ENCODE assay signal across 14 cellular contexts in the genomic region with DNA sequence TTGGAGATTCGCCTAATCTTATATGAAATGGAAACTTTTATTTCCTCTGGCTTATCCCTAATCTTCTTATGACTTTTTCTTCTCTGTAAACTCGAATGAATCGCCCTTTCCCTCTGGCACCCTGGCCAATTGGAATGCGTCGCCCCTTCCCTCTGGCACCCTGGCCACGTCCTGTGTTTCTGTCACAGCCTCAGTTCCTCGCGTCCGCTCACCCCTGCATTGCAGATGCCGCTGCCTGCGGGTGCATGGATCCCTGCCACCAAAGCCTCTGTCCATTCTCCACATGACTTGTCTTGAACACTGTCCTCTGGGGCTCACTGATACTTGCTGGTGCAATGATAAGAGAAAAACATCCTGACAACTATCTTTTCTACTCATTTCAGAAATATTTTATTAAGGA.
DNase-seq lines count a peak whose midpoint lies in the region; ATAC-seq and TF ChIP-seq lines count a peak whose summit lies in the region.
"Had no signal": no experiment of that assay in that cellular context is flagged by ENCODE, and none has a peak within 500 bp of the region (broad histone marks: within the 10 kb centered on the region; RNA-seq: fewer than 3 reads in every experiment).

No MANE protein-coding gene starts in this region.

- H3K27me3 Mint-ChIP-seq in central memory CD8-positive, alpha-beta T cell, result no peaks in the 10 kb centered on the region
- no peaks in the 10 kb centered on the region for H3K27me3 Mint-ChIP-seq in osteocyte (ENCODE audit: unreplicated experiment)
- H3K27me3 Mint-ChIP-seq: CD4-positive, CD25-positive, alpha-beta regulatory T cell had no signal

- no peaks in the 10 kb centered on the region for H4K20me1 ChIP-seq in osteoblast (ENCODE audit: insufficient read depth, low read length)

- peak overlapping the region; percentile 36 for H3K27ac Mint-ChIP-seq in central memory CD8-positive, alpha-beta T cell (ENCODE audit: low read depth)
- no peak overlapping the region for H3K27ac Mint-ChIP-seq in osteocyte (ENCODE audit: unreplicated experiment)
- H3K27ac Mint-ChIP-seq: CD4-positive, CD25-positive, alpha-beta regulatory T cell; CD8-positive, alpha-beta T cell had no signal

- H3K79me2 ChIP-seq in osteoblast (ENCODE audit: insufficient read depth, low read length), result no peaks in the 10 kb centered on the region

- H3K27me3 ChIP-seq in H7 (ENCODE audit: control insufficient read depth, insufficient read depth, low read length) (no peaks in the 10 kb centered on the region), osteoblast (ENCODE audit: insufficient read depth, low read length) (no peaks in the 10 kb centered on the region)

- no peak overlapping the region for H3K4me3 Mint-ChIP-seq in central memory CD8-positive, alpha-beta T cell
- H3K4me3 Mint-ChIP-seq in osteocyte (ENCODE audit: unreplicated experiment), result no peak overlapping the region
- H3K4me3 Mint-ChIP-seq: CD4-positive, CD25-positive, alpha-beta regulatory T cell; CD8-positive, alpha-beta T cell had no signal

- ATAC-seq in central memory CD8-positive, alpha-beta T cell (replicated peaks; ENCODE audit: extremely low read depth, poor library complexity, severe bottlenecking), result no peak
- no peak for ATAC-seq in Right ventricle myocardium inferior
- ATAC-seq: CD8-positive, alpha-beta T cell had no signal

- no peak overlapping the region for H3K4me2 ChIP-seq in osteoblast (ENCODE audit: insufficient read depth, low read length)

- no peaks in the 10 kb centered on the region for H3K9me3 Mint-ChIP-seq in central memory CD8-positive, alpha-beta T cell
- no peaks in the 10 kb centered on the region for H3K9me3 Mint-ChIP-seq in osteocyte (ENCODE audit: unreplicated experiment)
- H3K9me3 Mint-ChIP-seq: CD4-positive, CD25-positive, alpha-beta regulatory T cell; CD8-positive, alpha-beta T cell had no signal

- no peaks in the 10 kb centered on the region for H3K9me3 ChIP-seq in osteoblast (ENCODE audit: low read depth, low read length)
- H3K9me3 ChIP-seq: Caco-2 had no signal

- H3K27ac ChIP-seq in osteoblast (ENCODE audit: low read depth, low read length), result no peak overlapping the region

- peak; percentile 15 for DNase-seq in H7
- no peak for DNase-seq in central memory CD8-positive, alpha-beta T cell (ENCODE audit: low spot score in 2 of 2)
- DNase-seq in osteoblast (ENCODE audit: insufficient read length, low spot score, missing footprints), result peak; percentile 10
- no peak for DNase-seq in Right ventricle myocardium inferior (ENCODE audit: missing footprints)
- no peak for DNase-seq in CD1c-positive myeloid dendritic cell (ENCODE audit: extremely low spot score)
- DNase-seq in osteocyte (ENCODE audit: extremely low spot score, unreplicated experiment), result no peak
- DNase-seq: C1 segment of cervical spinal cord; Caco-2; CD4-positive, CD25-positive, alpha-beta regulatory T cell; DMS153; DND-41; GOT3; HCEC 1CT had no signal

- intact Hi-C loops in Right ventricle myocardium inferior (cut with DNase I), result no loop called here

- H2AFZ ChIP-seq in osteoblast (ENCODE audit: low read length), result no peak overlapping the region

- H3K36me3 ChIP-seq in H7 (replicated peaks; ENCODE audit: control insufficient read depth, insufficient read depth, low read length), result no peaks in the 10 kb centered on the region; the same call in 1 of the 2 replicates
- peaks cover 15% of the 10 kb centered on the region for H3K36me3 ChIP-seq in osteoblast (ENCODE audit: insufficient read depth, low read length)

- H3K4me1 Mint-ChIP-seq in central memory CD8-positive, alpha-beta T cell, result no peaks in the 10 kb centered on the region
- peaks cover 10% of the 10 kb centered on the region for H3K4me1 Mint-ChIP-seq in osteocyte (ENCODE audit: unreplicated experiment)

- H3K4me1 ChIP-seq in osteoblast (ENCODE audit: insufficient read depth, low read length), result no peaks in the 10 kb centered on the region
- H3K4me1 ChIP-seq: Caco-2 had no signal

- no peak overlapping the region for H3K4me3 ChIP-seq in H7 (ENCODE audit: insufficient read depth, low read depth, low read length)
- H3K4me3 ChIP-seq in osteoblast (ENCODE audit: insufficient read depth, low read length), result no peak overlapping the region

- TF ChIP-seq CTCF in osteoblast (IDR thresholded peaks at IDR 0.05; ENCODE audit: extremely low read depth, low read depth, low read length) (no peak), osteocyte (IDR thresholded peaks at IDR 0.05) (no peak)

- peaks cover 12% of the 10 kb centered on the region for H3K36me3 Mint-ChIP-seq in central memory CD8-positive, alpha-beta T cell (ENCODE audit: insufficient read depth)
- peaks cover 54% of the 10 kb centered on the region for H3K36me3 Mint-ChIP-seq in osteocyte (ENCODE audit: unreplicated experiment)

Comparison
In these comparisons a context has a peak if more than half of its experiments do, and no peak if none do; other contexts are left out.
1. DNase-seq: peak in H7 (single experiment) and osteoblast (single experiment); none in central memory CD8-positive, alpha-beta T cell (0 of 2), Right ventricle myocardium inferior (single experiment), CD1c-positive myeloid dendritic cell (single experiment) and osteocyte (single experiment).